In genomic region chr12:19778822-19779221, GRCh38 we compare ENCODE assay signal across 20 cellular contexts.
DNase-seq lines count a peak whose midpoint lies in the region; ATAC-seq and TF ChIP-seq lines count a peak whose summit lies in the region.
"Had no signal": no experiment of that assay in that cellular context is flagged by ENCODE, and none has a peak within 500 bp of the region (broad histone marks: within the 10 kb centered on the region; RNA-seq: fewer than 3 reads in every experiment).

No MANE protein-coding gene starts in this region.

- peak overlapping the region; percentile 69 for H2BK120ac ChIP-seq in IMR-90 (ENCODE audit: low read depth, low read length)

- peak overlapping the region; percentile 87; the same call in 1 of the 2 replicates for H4K5ac ChIP-seq in IMR-90 (ENCODE audit: low read depth, low read length)

- no peak overlapping the region for H3K4me3 Mint-ChIP-seq in WTC11
- H3K4me3 Mint-ChIP-seq: activated B cell treated with CpG ODN at 0.5 μM for 24 hours; effector memory CD8-positive, alpha-beta T cell; type B pancreatic cell had no signal

- no peak overlapping the region for H3K27ac Mint-ChIP-seq in WTC11
- H3K27ac Mint-ChIP-seq: activated B cell treated with CpG ODN at 0.5 μM for 24 hours; effector memory CD8-positive, alpha-beta T cell; nephron progenitor cell; type B pancreatic cell had no signal

- H2AK5ac ChIP-seq in IMR-90 (ENCODE audit: low read depth, low read length), result no peak overlapping the region

- CTCF ChIA-PET in IMR-90 (lab: Yijun Ruan, JAX), result interaction anchor here (0.5 to 1.6 kb wide), 3 partner anchors 21 to 114 kb away, joined by 3 to 4 read pairs (median 3); no protein-coding TSS in a partner anchor
- CTCF ChIA-PET in WTC11 (lab: Charles Lee), result interaction anchor here (1.0 to 2.3 kb wide), 7 partner anchors 21 to 442 kb away, joined by 4 to 13 read pairs (median 6); no protein-coding TSS in a partner anchor

- H2BK20ac ChIP-seq in IMR-90 (ENCODE audit: low read depth, low read length), result peak overlapping the region; percentile 50

- H3K36me3 ChIP-seq in IMR-90 (ENCODE audit: control insufficient read depth, insufficient read depth, low read length) (no peaks in the 10 kb centered on the region), heart right ventricle (no peaks in the 10 kb centered on the region)
- H3K36me3 ChIP-seq: lower lobe of right lung, Peyer's patch, sigmoid colon had no signal

- H3K4me3 ChIP-seq in IMR-90 (ENCODE audit: insufficient read depth, low read depth, low read length) (no peak overlapping the region), heart right ventricle (no peak overlapping the region)
- H3K4me3 ChIP-seq: lower lobe of right lung, Peyer's patch, sigmoid colon had no signal

- peak overlapping the region; percentile 11; the same call in 1 of the 2 replicates for H3K9ac ChIP-seq in IMR-90 (ENCODE audit: low read depth, low read length)

- no peaks in the 10 kb centered on the region for H3K27me3 Mint-ChIP-seq in WTC11 (ENCODE audit: low read depth)
- H3K27me3 Mint-ChIP-seq: activated B cell treated with CpG ODN at 0.5 μM for 24 hours had no signal

- no peaks in the 10 kb centered on the region for H4K20me1 ChIP-seq in IMR-90 (ENCODE audit: insufficient read depth, low read length)

- no peaks in the 10 kb centered on the region for H3K36me3 Mint-ChIP-seq in WTC11

- H3K9me3 Mint-ChIP-seq in WTC11, result peaks cover 9% of the 10 kb centered on the region
- H3K9me3 Mint-ChIP-seq: effector memory CD8-positive, alpha-beta T cell had no signal

- in situ Hi-C loops in IMR-90 (cut with MboI; ENCODE audit: low sequenced_read_pairs), result no loop called here

- H4K8ac ChIP-seq in IMR-90 (ENCODE audit: low read depth in 2 of 2, low read length in 2 of 2), result peak overlapping the region; percentile 22 to 24; a peak in 2 of 4 replicates

- ATAC-seq in IMR-90 (ENCODE audit: low read depth), result peak; percentile 40
- ATAC-seq in WTC11, result peak; percentile 16; the same call in 1 of the 2 replicates
- ATAC-seq in heart right ventricle, result peak; percentile 25 to 77 (median 62)
- no peak for ATAC-seq in GM18519 (IDR thresholded peaks at IDR 0.05; ENCODE audit: low FRiP score, unreplicated experiment)
- no peak for ATAC-seq in GM18858 (IDR thresholded peaks at IDR 0.05; ENCODE audit: unreplicated experiment)
- ATAC-seq: effector memory CD8-positive, alpha-beta T cell had no signal

- peak overlapping the region; percentile 33; the same call in 1 of the 2 replicates for H3K14ac ChIP-seq in IMR-90 (replicated peaks; ENCODE audit: low read depth, low read length)

- H3K56ac ChIP-seq in IMR-90 (ENCODE audit: extremely low read depth, insufficient read depth, low read length), result no peak overlapping the region

- peak overlapping the region; percentile 35 for H3K4ac ChIP-seq in IMR-90 (ENCODE audit: low read depth, low read length)

- H3K9me3 ChIP-seq in IMR-90 (ENCODE audit: control insufficient read depth, insufficient read depth, low read length), result no peaks in the 10 kb centered on the region
- peaks cover 0 to 5% (median 0%) of the 10 kb centered on the region in 11 donors for H3K9me3 ChIP-seq in heart right ventricle
- H3K9me3 ChIP-seq: lower lobe of right lung, Peyer's patch, sigmoid colon had no signal

- H2AFZ ChIP-seq in IMR-90 (replicated peaks; ENCODE audit: low read length, poor library complexity), result peak overlapping the region; percentile 34

- H3K27ac ChIP-seq in IMR-90 (ENCODE audit: insufficient read depth, low read length), result no peak overlapping the region
- peak overlapping the region in 8 of 10 donors; percentile 7 to 60 (median 37) for H3K27ac ChIP-seq in heart right ventricle
- H3K27ac ChIP-seq: lower lobe of right lung, Peyer's patch, sigmoid colon had no signal

- no peak overlapping the region for H3K23ac ChIP-seq in IMR-90 (ENCODE audit: low read depth, low read length)

- no CpG with 5 or more reads among the region's 3 CpGs for WGBS in IMR-90 (ENCODE audit: extremely low coverage in 2 of 2, insufficient read length in 1 of 2), 2 experiments
- 58 to 67% methylated on average over 3 of the region's 3 CpGs for WGBS in heart right ventricle, 2 donors

- TF ChIP-seq POLR2A in IMR-90 (IDR thresholded peaks at IDR 0.05; ENCODE audit: low read depth, low read length), result no peak

- peak overlapping the region; percentile 87 for H3K18ac ChIP-seq in IMR-90 (ENCODE audit: low read depth, low read length)

- dilution Hi-C loops in IMR-90 (cut with HindIII; ENCODE audit: low sequenced_read_pairs, unreplicated experiment), result no loop called here

- peak overlapping the region; percentile 62 for H4K91ac ChIP-seq in IMR-90 (ENCODE audit: insufficient read depth, low read depth, low read length)

- POLR2A ChIA-PET in IMR-90 (lab: Charles Lee; ENCODE audit: unreplicated experiment), result interaction anchor here (0.6 kb wide), 2 partner anchors 88 to 730 kb away, joined by 3 read pairs; no protein-coding TSS in a partner anchor
- POLR2A ChIA-PET in WTC11 (lab: Charles Lee), result no interaction called here

- TF ChIP-seq CTCF in IMR-90 (conservative IDR thresholded peaks at IDR 0.05; ENCODE audit: low read depth, low read length), result no peak
- no peak for TF ChIP-seq CTCF in WTC11 (IDR thresholded peaks at IDR 0.05)
- TF ChIP-seq CTCF in heart right ventricle (IDR thresholded peaks at IDR 0.05), result peak in 2 of 9 donors; percentile 25 to 26

- H2BK15ac ChIP-seq in IMR-90 (ENCODE audit: low read depth, low read length), result peak overlapping the region; percentile 72; the same call in 1 of the 3 replicates

- no peak for TF ChIP-seq RAD21 in IMR-90 (IDR thresholded peaks at IDR 0.05; ENCODE audit: low read length)

- DNase-seq in IMR-90, result no peak
- no peak for DNase-seq in WTC11 (ENCODE audit: low spot score)
- no peak for DNase-seq in heart right ventricle
- DNase-seq in retina, result peak; percentile 8
- no peak for DNase-seq in NCI-H82 treated with DMSO at 0.1 percent for 48 hours (lab: John Stamatoyannopoulos, UW; ENCODE audit: unreplicated experiment)
- DNase-seq in NCI-H2029 (lab: John Stamatoyannopoulos, UW), result no peak
- DNase-seq: activated B cell treated with CpG ODN at 0.5 μM for 24 hours; DMS 273 treated with DMSO at 0.1 percent for 48 hours; effector memory CD8-positive, alpha-beta T cell; lower lobe of right lung; NCI-H1417 treated with DMSO at 0.1 percent for 48 hours; NCI-H510A; Peyer's patch; sigmoid colon; stimulated activated CD4-positive, alpha-beta T cell treated with anti-CD3 and anti-CD28 coated beads, Interleukin-4, amount 100 ng/mL, for 1 hour; SW 1271 had no signal

- peaks cover 13% of the 10 kb centered on the region for H3K4me1 ChIP-seq in IMR-90 (ENCODE audit: control insufficient read depth, insufficient read depth, low read length)
- H3K4me1 ChIP-seq in heart right ventricle, result peaks cover 0 to 20% (median 11%) of the 10 kb centered on the region in 9 donors
- H3K4me1 ChIP-seq: lower lobe of right lung, Peyer's patch had no signal

- no peaks in the 10 kb centered on the region for H3K27me3 ChIP-seq in IMR-90 (ENCODE audit: control insufficient read depth, insufficient read depth, low read length)
- H3K27me3 ChIP-seq in heart right ventricle, result no peaks in the 10 kb centered on the region
- H3K27me3 ChIP-seq: Peyer's patch, sigmoid colon had no signal

- peaks cover 22% of the 10 kb centered on the region for H3K4me1 Mint-ChIP-seq in WTC11
- H3K4me1 Mint-ChIP-seq: activated B cell treated with CpG ODN at 0.5 μM for 24 hours had no signal

- peak overlapping the region; percentile 46; the same call in 1 of the 2 replicates for H3K4me2 ChIP-seq in IMR-90 (ENCODE audit: low read depth, low read length)

- no peaks in the 10 kb centered on the region for H3K79me1 ChIP-seq in IMR-90 (ENCODE audit: low read depth in 1 of 2, low read length in 2 of 2)

- H3K9me1 ChIP-seq in IMR-90 (ENCODE audit: insufficient read depth, low read length), result no peaks in the 10 kb centered on the region

- no peak overlapping the region for H2BK5ac ChIP-seq in IMR-90 (ENCODE audit: low read depth, low read length, poor library complexity, severe bottlenecking)

- no peak overlapping the region for H2AK9ac ChIP-seq in IMR-90 (replicated peaks; ENCODE audit: low read depth, low read length, poor library complexity)

- BruUV-seq in IMR-90 (replicated peaks; lab: Mats Ljungman, UMichigan), result no TSS peak

- intact Hi-C loops in IMR-90 (cut with micrococcal nuclease), result no loop called here
- intact Hi-C loops in heart right ventricle (cut with DNase I), result loop anchor here in 4 of 10 donors (5.0 to 10.0 kb wide), 2 partner anchors 113 to 116 kb away; no protein-coding TSS in a partner anchor

TF ChIP-seq in IMR-90, 13 proteins besides CTCF, POLR2A, EP300 and RAD21 (continues in another document):
- TF ChIP-seq RCOR1 (IDR thresholded peaks at IDR 0.05; ENCODE audit: insufficient replicate concordance, low read length) (no peak), MXI1 (IDR thresholded peaks at IDR 0.05; ENCODE audit: borderline replicate concordance, low read depth, low read length) (no peak), SMC3 (IDR thresholded peaks at IDR 0.05; ENCODE audit: low read depth, low read length) (no peak), RFX5 (IDR thresholded peaks at IDR 0.05; ENCODE audit: low read depth, low read length) (no peak)
- TF ChIP-seq, protein P1, sequence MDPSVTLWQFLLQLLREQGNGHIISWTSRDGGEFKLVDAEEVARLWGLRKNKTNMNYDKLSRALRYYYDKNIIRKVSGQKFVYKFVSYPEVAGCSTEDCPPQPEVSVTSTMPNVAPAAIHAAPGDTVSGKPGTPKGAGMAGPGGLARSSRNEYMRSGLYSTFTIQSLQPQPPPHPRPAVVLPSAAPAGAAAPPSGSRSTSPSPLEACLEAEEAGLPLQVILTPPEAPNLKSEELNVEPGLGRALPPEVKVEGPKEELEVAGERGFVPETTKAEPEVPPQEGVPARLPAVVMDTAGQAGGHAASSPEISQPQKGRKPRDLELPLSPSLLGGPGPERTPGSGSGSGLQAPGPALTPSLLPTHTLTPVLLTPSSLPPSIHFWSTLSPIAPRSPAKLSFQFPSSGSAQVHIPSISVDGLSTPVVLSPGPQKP (IDR thresholded peaks at IDR 0.05; ENCODE audit: borderline replicate concordance, low read depth, low read length), result no peak

TF ChIP-seq in WTC11, 78 proteins besides CTCF, POLR2A, EP300 and RAD21 (continues in another document):
- TF ChIP-seq OVOL2 (CRISPR knock-in tag; IDR thresholded peaks at IDR 0.05; ENCODE audit: borderline replicate concordance) (no peak), ZNF121 (CRISPR knock-in tag; IDR thresholded peaks at IDR 0.05) (no peak), ZMAT4 (CRISPR knock-in tag; IDR thresholded peaks at IDR 0.05) (no peak), SMAD3 (CRISPR knock-in tag; IDR thresholded peaks at IDR 0.05; ENCODE audit: borderline replicate concordance) (no peak)

Comparison
In these comparisons a context has a peak if more than half of its experiments do, and no peak if none do; other contexts are left out.
1. ATAC-seq: peak in IMR-90 (single experiment), WTC11 (single experiment) and heart right ventricle (8 of 8); none in GM18519 (single experiment) and GM18858 (single experiment).